ENCODE assay signal across 1 cellular context in genomic region chr7:99325597-99326407, GRCh38.
TF ChIP-seq lines count a peak whose summit lies in the region.

ARPC1A (plus strand) TSS chr7:99325898; CDS start chr7:99333354, 7,456 bp downstream.

TF ChIP-seq in K562, 482 proteins besides CTCF, POLR2A, EP300 and RAD21 (continued from another document and continues in another):
- peak; percentile 80 for TF ChIP-seq E2F8 (IDR thresholded peaks at IDR 0.05; ENCODE audit: low read depth, partially characterized antibody)
- TF ChIP-seq, protein P1, sequence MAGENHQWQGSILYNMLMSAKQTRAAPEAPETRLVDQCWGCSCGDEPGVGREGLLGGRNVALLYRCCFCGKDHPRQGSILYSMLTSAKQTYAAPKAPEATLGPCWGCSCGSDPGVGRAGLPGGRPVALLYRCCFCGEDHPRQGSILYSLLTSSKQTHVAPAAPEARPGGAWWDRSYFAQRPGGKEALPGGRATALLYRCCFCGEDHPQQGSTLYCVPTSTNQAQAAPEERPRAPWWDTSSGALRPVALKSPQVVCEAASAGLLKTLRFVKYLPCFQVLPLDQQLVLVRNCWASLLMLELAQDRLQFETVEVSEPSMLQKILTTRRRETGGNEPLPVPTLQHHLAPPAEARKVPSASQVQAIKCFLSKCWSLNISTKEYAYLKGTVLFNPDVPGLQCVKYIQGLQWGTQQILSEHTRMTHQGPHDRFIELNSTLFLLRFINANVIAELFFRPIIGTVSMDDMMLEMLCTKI (IDR thresholded peaks at IDR 0.05; ENCODE audit: partially characterized antibody) = no peak
- TF ChIP-seq, protein P2, sequence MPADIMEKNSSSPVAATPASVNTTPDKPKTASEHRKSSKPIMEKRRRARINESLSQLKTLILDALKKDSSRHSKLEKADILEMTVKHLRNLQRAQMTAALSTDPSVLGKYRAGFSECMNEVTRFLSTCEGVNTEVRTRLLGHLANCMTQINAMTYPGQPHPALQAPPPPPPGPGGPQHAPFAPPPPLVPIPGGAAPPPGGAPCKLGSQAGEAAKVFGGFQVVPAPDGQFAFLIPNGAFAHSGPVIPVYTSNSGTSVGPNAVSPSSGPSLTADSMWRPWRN (IDR thresholded peaks at IDR 0.05; ENCODE audit: low read depth) = no peak
- TF ChIP-seq THRAP3 (IDR thresholded peaks at IDR 0.05; ENCODE audit: borderline replicate concordance) = no peak
- peak in 1 of 2 experiments; percentile 49; a peak in 1 of 4 replicates for TF ChIP-seq TRIM24 (IDR thresholded peaks at IDR 0.05)
- TF ChIP-seq, protein P3, sequence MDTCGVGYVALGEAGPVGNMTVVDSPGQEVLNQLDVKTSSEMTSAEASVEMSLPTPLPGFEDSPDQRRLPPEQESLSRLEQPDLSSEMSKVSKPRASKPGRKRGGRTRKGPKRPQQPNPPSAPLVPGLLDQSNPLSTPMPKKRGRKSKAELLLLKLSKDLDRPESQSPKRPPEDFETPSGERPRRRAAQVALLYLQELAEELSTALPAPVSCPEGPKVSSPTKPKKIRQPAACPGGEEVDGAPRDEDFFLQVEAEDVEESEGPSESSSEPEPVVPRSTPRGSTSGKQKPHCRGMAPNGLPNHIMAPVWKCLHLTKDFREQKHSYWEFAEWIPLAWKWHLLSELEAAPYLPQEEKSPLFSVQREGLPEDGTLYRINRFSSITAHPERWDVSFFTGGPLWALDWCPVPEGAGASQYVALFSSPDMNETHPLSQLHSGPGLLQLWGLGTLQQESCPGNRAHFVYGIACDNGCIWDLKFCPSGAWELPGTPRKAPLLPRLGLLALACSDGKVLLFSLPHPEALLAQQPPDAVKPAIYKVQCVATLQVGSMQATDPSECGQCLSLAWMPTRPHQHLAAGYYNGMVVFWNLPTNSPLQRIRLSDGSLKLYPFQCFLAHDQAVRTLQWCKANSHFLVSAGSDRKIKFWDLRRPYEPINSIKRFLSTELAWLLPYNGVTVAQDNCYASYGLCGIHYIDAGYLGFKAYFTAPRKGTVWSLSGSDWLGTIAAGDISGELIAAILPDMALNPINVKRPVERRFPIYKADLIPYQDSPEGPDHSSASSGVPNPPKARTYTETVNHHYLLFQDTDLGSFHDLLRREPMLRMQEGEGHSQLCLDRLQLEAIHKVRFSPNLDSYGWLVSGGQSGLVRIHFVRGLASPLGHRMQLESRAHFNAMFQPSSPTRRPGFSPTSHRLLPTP (IDR thresholded peaks at IDR 0.05; ENCODE audit: borderline replicate concordance, extremely low read depth, insufficient read length) = no peak
- TF ChIP-seq AFF1 (IDR thresholded peaks at IDR 0.05; ENCODE audit: low read depth in 1 of 2, partially characterized antibody in 2 of 2) = peak in 1 of 2 experiments; percentile 16
- peak; percentile 15; the same call in 1 of the 2 replicates for TF ChIP-seq CBFA2T3 (IDR thresholded peaks at IDR 0.05)
- TF ChIP-seq, protein P4, sequence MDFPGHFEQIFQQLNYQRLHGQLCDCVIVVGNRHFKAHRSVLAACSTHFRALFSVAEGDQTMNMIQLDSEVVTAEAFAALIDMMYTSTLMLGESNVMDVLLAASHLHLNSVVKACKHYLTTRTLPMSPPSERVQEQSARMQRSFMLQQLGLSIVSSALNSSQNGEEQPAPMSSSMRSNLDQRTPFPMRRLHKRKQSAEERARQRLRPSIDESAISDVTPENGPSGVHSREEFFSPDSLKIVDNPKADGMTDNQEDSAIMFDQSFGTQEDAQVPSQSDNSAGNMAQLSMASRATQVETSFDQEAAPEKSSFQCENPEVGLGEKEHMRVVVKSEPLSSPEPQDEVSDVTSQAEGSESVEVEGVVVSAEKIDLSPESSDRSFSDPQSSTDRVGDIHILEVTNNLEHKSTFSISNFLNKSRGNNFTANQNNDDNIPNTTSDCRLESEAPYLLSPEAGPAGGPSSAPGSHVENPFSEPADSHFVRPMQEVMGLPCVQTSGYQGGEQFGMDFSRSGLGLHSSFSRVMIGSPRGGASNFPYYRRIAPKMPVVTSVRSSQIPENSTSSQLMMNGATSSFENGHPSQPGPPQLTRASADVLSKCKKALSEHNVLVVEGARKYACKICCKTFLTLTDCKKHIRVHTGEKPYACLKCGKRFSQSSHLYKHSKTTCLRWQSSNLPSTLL (IDR thresholded peaks at IDR 0.05) = no peak
- TF ChIP-seq, protein P5, sequence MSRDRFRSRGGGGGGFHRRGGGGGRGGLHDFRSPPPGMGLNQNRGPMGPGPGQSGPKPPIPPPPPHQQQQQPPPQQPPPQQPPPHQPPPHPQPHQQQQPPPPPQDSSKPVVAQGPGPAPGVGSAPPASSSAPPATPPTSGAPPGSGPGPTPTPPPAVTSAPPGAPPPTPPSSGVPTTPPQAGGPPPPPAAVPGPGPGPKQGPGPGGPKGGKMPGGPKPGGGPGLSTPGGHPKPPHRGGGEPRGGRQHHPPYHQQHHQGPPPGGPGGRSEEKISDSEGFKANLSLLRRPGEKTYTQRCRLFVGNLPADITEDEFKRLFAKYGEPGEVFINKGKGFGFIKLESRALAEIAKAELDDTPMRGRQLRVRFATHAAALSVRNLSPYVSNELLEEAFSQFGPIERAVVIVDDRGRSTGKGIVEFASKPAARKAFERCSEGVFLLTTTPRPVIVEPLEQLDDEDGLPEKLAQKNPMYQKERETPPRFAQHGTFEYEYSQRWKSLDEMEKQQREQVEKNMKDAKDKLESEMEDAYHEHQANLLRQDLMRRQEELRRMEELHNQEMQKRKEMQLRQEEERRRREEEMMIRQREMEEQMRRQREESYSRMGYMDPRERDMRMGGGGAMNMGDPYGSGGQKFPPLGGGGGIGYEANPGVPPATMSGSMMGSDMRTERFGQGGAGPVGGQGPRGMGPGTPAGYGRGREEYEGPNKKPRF (IDR thresholded peaks at IDR 0.05; ENCODE audit: low read depth, low read length) = no peak
- TF ChIP-seq KDM4B (IDR thresholded peaks at IDR 0.05; ENCODE audit: borderline replicate concordance in 2 of 2, low read depth in 1 of 2) = peak in 1 of 2 experiments; percentile 86; a peak in 1 of 4 replicates
- TF ChIP-seq NRF1 (conservative IDR thresholded peaks at IDR 0.05 in 1 of 2, IDR thresholded peaks at IDR 0.05 in 1 of 2) = peak; percentile 99 to 100
- TF ChIP-seq, protein P6, sequence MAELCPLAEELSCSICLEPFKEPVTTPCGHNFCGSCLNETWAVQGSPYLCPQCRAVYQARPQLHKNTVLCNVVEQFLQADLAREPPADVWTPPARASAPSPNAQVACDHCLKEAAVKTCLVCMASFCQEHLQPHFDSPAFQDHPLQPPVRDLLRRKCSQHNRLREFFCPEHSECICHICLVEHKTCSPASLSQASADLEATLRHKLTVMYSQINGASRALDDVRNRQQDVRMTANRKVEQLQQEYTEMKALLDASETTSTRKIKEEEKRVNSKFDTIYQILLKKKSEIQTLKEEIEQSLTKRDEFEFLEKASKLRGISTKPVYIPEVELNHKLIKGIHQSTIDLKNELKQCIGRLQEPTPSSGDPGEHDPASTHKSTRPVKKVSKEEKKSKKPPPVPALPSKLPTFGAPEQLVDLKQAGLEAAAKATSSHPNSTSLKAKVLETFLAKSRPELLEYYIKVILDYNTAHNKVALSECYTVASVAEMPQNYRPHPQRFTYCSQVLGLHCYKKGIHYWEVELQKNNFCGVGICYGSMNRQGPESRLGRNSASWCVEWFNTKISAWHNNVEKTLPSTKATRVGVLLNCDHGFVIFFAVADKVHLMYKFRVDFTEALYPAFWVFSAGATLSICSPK (IDR thresholded peaks at IDR 0.05; ENCODE audit: borderline replicate concordance) = no peak
- no peak for TF ChIP-seq MCM7 (IDR thresholded peaks at IDR 0.05)
- TF ChIP-seq KAT8 (IDR thresholded peaks at IDR 0.05; ENCODE audit: low read depth) = no peak
- TF ChIP-seq MTA3 (IDR thresholded peaks at IDR 0.05; ENCODE audit: borderline replicate concordance) = peak; percentile 98
- peak; percentile 89 for TF ChIP-seq HNRNPLL (IDR thresholded peaks at IDR 0.05; ENCODE audit: low read depth, low read length, poor library complexity, severe bottlenecking)
- TF ChIP-seq TCF3 (CRISPR knock-in tag; IDR thresholded peaks at IDR 0.05) = 0 out of 2 replicates have a peak, but pooled peaks have one; percentile 13
- no peak for TF ChIP-seq ZNF232 (CRISPR knock-in tag; IDR thresholded peaks at IDR 0.05)
- no peak for TF ChIP-seq ARID1B (IDR thresholded peaks at IDR 0.05)
- peak; percentile 36; the same call in 1 of the 2 replicates for TF ChIP-seq JUN (IDR thresholded peaks at IDR 0.05; ENCODE audit: borderline replicate concordance, low read depth, low read length)
- TF ChIP-seq JUN (CRISPR knock-in tag; IDR thresholded peaks at IDR 0.05; ENCODE audit: borderline replicate concordance) = 0 out of 2 replicates have a peak, but pooled peaks have one; percentile 16
- no peak for TF ChIP-seq CCAR2 (IDR thresholded peaks at IDR 0.05; ENCODE audit: low read depth, low read length)
- peak; percentile 49; the same call in 1 of the 2 replicates for TF ChIP-seq ETV5 (CRISPR knock-in tag; IDR thresholded peaks at IDR 0.05; ENCODE audit: low read depth)
- no peak for TF ChIP-seq HOMEZ (CRISPR knock-in tag; IDR thresholded peaks at IDR 0.05)
- TF ChIP-seq GATAD2A (IDR thresholded peaks at IDR 0.05) = peak; percentile 90
- TF ChIP-seq ZNF644 (tag; IDR thresholded peaks at IDR 0.05; ENCODE audit: low read depth) = no peak
- no peak for TF ChIP-seq ZNF551 (CRISPR knock-in tag; IDR thresholded peaks at IDR 0.05)
- TF ChIP-seq ZNF212 (CRISPR knock-in tag; IDR thresholded peaks at IDR 0.05) = peak; percentile 89; the same call in 1 of the 2 replicates
- TF ChIP-seq NELFE (IDR thresholded peaks at IDR 0.05; ENCODE audit: insufficient read depth, insufficient read length) = no peak
- TF ChIP-seq, protein P7, sequence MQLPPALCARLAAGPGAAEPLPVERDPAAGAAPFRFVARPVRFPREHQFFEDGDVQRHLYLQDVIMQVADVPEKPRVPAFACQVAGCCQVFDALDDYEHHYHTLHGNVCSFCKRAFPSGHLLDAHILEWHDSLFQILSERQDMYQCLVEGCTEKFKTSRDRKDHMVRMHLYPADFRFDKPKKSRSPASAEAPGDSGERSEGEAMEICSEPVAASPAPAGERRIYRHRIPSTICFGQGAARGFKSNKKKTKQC (CRISPR knock-in tag; IDR thresholded peaks at IDR 0.05) = peak; percentile 84
- TF ChIP-seq ATF4 (CRISPR knock-in tag; IDR thresholded peaks at IDR 0.05) = no peak
- TF ChIP-seq TEAD1 (CRISPR knock-in tag; IDR thresholded peaks at IDR 0.05) = peak in 1 of 2 experiments; percentile 71; a peak in 1 of 4 replicates
- TF ChIP-seq SLC30A9 (CRISPR knock-in tag; IDR thresholded peaks at IDR 0.05) = no peak
